17 cellular contexts compared by ENCODE assay signal in genomic region chr19:6068711-6069110, GRCh38. TPM values are rescaled to one million over a fixed set of nuclear protein-coding genes. Genes with fewer than 3 reads are reported as not detected.
DNase-seq lines count a peak whose midpoint lies in the region; ATAC-seq and TF ChIP-seq lines count a peak whose summit lies in the region.
"Had no signal": no experiment of that assay in that cellular context is flagged by ENCODE, and none has a peak within 500 bp of the region (broad histone marks: within the 10 kb centered on the region; RNA-seq: fewer than 3 reads in every experiment).

No MANE protein-coding gene starts in this region.

- TF ChIP-seq CTCF in CD14-positive monocyte (IDR thresholded peaks at IDR 0.05), result no peak
- no peak for TF ChIP-seq CTCF in HFFc6 (IDR thresholded peaks at IDR 0.05)
- TF ChIP-seq CTCF in esophagus squamous epithelium (IDR thresholded peaks at IDR 0.05), result no peak
- no peak for TF ChIP-seq CTCF in ovary (IDR thresholded peaks at IDR 0.05)

- H3K4me3 Mint-ChIP-seq in CD14-positive monocyte, result no peak overlapping the region
- H3K4me3 Mint-ChIP-seq in HFFc6, result no peak overlapping the region
- H3K4me3 Mint-ChIP-seq: activated CD4-positive, alpha-beta T cell treated with anti-CD3 and anti-CD28 coated beads for 36 hours; activated naive CD8-positive, alpha-beta T cell had no signal

- H3K4me1 ChIP-seq in esophagus squamous epithelium, result peaks cover 33 to 63% (median 45%) of the 10 kb centered on the region in 3 donors
- peaks cover 12% of the 10 kb centered on the region for H3K4me1 ChIP-seq in ovary (ENCODE audit: insufficient read depth)

- H3K4me3 ChIP-seq in esophagus squamous epithelium, result no peak overlapping the region
- no peak overlapping the region for H3K4me3 ChIP-seq in ovary
- H3K4me3 ChIP-seq: SJSA1 had no signal

- H3K36me3 Mint-ChIP-seq in CD14-positive monocyte (peaks cover 17 to 29% of the 10 kb centered on the region in 2 donors), HFFc6 (ENCODE audit: low read depth) (peaks cover 22% of the 10 kb centered on the region)

- WGBS in esophagus squamous epithelium, 2 donors, result 47 to 50% methylated on average over 2 of the region's 2 CpGs
- WGBS in ovary, 3 donors, result 8 to 27% (median 20%) methylated on average over 2 of the region's 2 CpGs

- H3K27ac ChIP-seq in esophagus squamous epithelium (peak overlapping the region in 3 of 4 donors; percentile 89 to 96 (median 95)), ovary (no peak overlapping the region), substantia nigra (ENCODE audit: low read depth, low read length, poor library complexity, severe bottlenecking) (no peak overlapping the region)
- H3K27ac ChIP-seq: SJSA1 had no signal

- H3K9me3 ChIP-seq in esophagus squamous epithelium, result no peaks in the 10 kb centered on the region
- H3K9me3 ChIP-seq in ovary, result no peaks in the 10 kb centered on the region

- H3K9me3 Mint-ChIP-seq in CD14-positive monocyte (peaks cover 0 to 4% (median 0%) of the 10 kb centered on the region in 7 donors), HFFc6 (peaks cover 4% of the 10 kb centered on the region; the same call in 1 of the 2 replicates)

- H3K36me3 ChIP-seq in esophagus squamous epithelium (no peaks in the 10 kb centered on the region), ovary (no peaks in the 10 kb centered on the region)
- H3K36me3 ChIP-seq: SJSA1 had no signal

- ATAC-seq in HG03095 (IDR thresholded peaks at IDR 0.05; ENCODE audit: unreplicated experiment), result no peak
- ATAC-seq: HCT116 had no signal

- H3K4me1 Mint-ChIP-seq in CD14-positive monocyte (peaks cover 71% of the 10 kb centered on the region), HFFc6 (ENCODE audit: low read depth) (peaks cover 73% of the 10 kb centered on the region)

- DNase-seq in CD14-positive monocyte (ENCODE audit: low spot score) (no peak), HFFc6 (no peak), esophagus squamous epithelium (lab: John Stamatoyannopoulos, UW) (no peak), ovary (peak in 3 of 5 donors; percentile 51 to 63 (median 59)), nucleus accumbens (lab: John Stamatoyannopoulos, UW) (no peak), substantia nigra (lab: John Stamatoyannopoulos, UW) (no peak)
- DNase-seq in central memory CD4-positive, alpha-beta T cell, result no peak
- DNase-seq: AML-193; effector CD8-positive, alpha-beta T cell; NCI-H1930; retina; T-helper 9 cell had no signal

- H3K27me3 Mint-ChIP-seq in CD14-positive monocyte (ENCODE audit: low read depth in 3 of 3) (peaks cover 0 to 17% (median 0%) of the 10 kb centered on the region in 3 donors), HFFc6 (ENCODE audit: insufficient read depth) (peaks cover 6% of the 10 kb centered on the region)
- H3K27me3 Mint-ChIP-seq: activated naive CD8-positive, alpha-beta T cell had no signal

- TF ChIP-seq POLR2A in esophagus squamous epithelium (IDR thresholded peaks at IDR 0.05), result no peak
- TF ChIP-seq POLR2A in ovary (IDR thresholded peaks at IDR 0.05), result no peak

- no peak for TF ChIP-seq EP300 in ovary (IDR thresholded peaks at IDR 0.05)

- intact Hi-C loops in CD14-positive monocyte (cut with micrococcal nuclease) (loop anchor here (2.0 to 5.0 kb wide), 2 partner anchors 14 to 39 kb away; no protein-coding TSS in a partner anchor), esophagus squamous epithelium (cut with DNase I) (no loop called here), ovary (cut with DNase I) (no loop called here)

- H3K27ac Mint-ChIP-seq in CD14-positive monocyte, result peak overlapping the region in 6 of 7 donors; percentile 2 to 99 (median 99)
- peak overlapping the region; percentile 96; the same call in 1 of the 2 replicates for H3K27ac Mint-ChIP-seq in HFFc6
- H3K27ac Mint-ChIP-seq: activated CD4-positive, alpha-beta T cell treated with anti-CD3 and anti-CD28 coated beads for 36 hours had no signal

- no peaks in the 10 kb centered on the region for H3K27me3 ChIP-seq in esophagus squamous epithelium
- no peaks in the 10 kb centered on the region for H3K27me3 ChIP-seq in ovary
- H3K27me3 ChIP-seq: SJSA1 had no signal

RNA-seq across cellular contexts. Expression of gene RFX2, which starts 41.6 kb away (rescaled TPM):
- 1 to 10 TPM; 5.7 to 8.7 TPM for polyA plus RNA-seq in CD14-positive monocyte
- total RNA-seq in HFFc6 (2021; fragmentation: NEBNext Ultra II Directional; extraction: Animal tissue kit (Norgen Biotek cat#: 25700)), result 1 to 10 TPM; 6.3 to 9.5 (median 6.9) TPM
- total RNA-seq in esophagus squamous epithelium, result 10 to 100 TPM in 1 of 4 donors, 1 to 10 TPM in 3; 5.2 to 21.4 (median 7.7) TPM
- 10 to 100 TPM in 6 of 7 donors, 1 to 10 TPM in 1; 9.7 to 31.2 (median 14.1) TPM for total RNA-seq in ovary
- 10 to 100 TPM in 1 of 2 donors, 1 to 10 TPM in 1; 5.9 to 10.7 TPM for polyA plus RNA-seq in ovary

Comparison
In these comparisons a context has a peak if more than half of its experiments do, and no peak if none do; other contexts are left out.
1. DNase-seq: peak in ovary (3 of 5); none in CD14-positive monocyte (single experiment), HFFc6 (single experiment), esophagus squamous epithelium (single experiment), nucleus accumbens (0 of 56), central memory CD4-positive, alpha-beta T cell (single experiment) and substantia nigra (0 of 49).
2. H3K27ac ChIP-seq: peak in esophagus squamous epithelium (3 of 4); none in ovary (0 of 2) and substantia nigra (single experiment).
3. intact Hi-C loops: an anchor here in CD14-positive monocyte (2.0 to 5.0 kb wide); none called in esophagus squamous epithelium and ovary.